ENCODE assay signal across 8 cellular contexts in the genomic region with DNA sequence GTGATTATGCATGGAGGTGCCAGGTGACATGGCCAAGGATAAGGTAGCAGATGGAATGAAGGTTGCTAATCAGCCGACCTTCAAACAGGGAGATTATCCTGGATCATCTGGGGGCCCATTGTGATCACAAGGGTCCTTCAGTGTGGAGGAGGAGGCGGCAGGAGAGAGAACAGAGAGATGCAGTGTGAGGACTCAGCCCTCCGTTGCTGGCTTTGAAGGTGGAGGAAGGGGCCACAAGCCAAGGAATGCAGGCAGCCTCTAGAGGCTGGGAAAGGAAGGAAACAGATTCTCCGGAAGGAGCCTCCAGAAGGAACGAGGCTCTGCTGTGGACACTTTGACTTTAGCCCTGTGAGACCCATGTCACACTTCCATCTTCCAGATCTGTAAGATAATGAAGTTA. TPM values are rescaled to one million over a fixed set of nuclear protein-coding genes. Genes with fewer than 3 reads are reported as not detected.
DNase-seq lines count a peak whose midpoint lies in the region; ATAC-seq and TF ChIP-seq lines count a peak whose summit lies in the region.

No MANE protein-coding gene starts in this region.

- WGBS in esophagus, 2 donors, result 86 to 91% methylated on average over 5 of the region's 5 CpGs
- WGBS in transverse colon (ENCODE audit: low coverage in 1 of 2), 2 donors, result 86 to 89% methylated on average over 5 of the region's 5 CpGs

- H3K4me1 ChIP-seq in cardiac muscle cell (ENCODE audit: low read depth) (peaks cover 5% of the 10 kb centered on the region), esophagus (ENCODE audit: control insufficient read depth in 2 of 2, insufficient read depth in 2 of 2, low read length in 1 of 2) (peaks cover 0 to 7% of the 10 kb centered on the region in 2 donors), transverse colon (peaks cover 0 to 18% (median 12%) of the 10 kb centered on the region in 4 donors)

- H3K36me3 ChIP-seq in cardiac muscle cell (no peaks in the 10 kb centered on the region), esophagus (ENCODE audit: control insufficient read depth in 2 of 2, insufficient read depth in 2 of 2, low read length in 1 of 2) (no peaks in the 10 kb centered on the region), transverse colon (no peaks in the 10 kb centered on the region)

- H3K9me3 Mint-ChIP-seq in T-cell, result peaks cover 3 to 4% (median 3%) of the 10 kb centered on the region in 3 donors

- peak overlapping the region; percentile 75 to 85 (median 78) for H3K4me3 Mint-ChIP-seq in T-cell

- no peak for ATAC-seq in Right ventricle myocardium superior (ENCODE audit: poor library complexity)
- peak in 1 of 4 experiments; percentile 1 for ATAC-seq in T-cell (replicated peaks in 1 of 4)
- no peak for ATAC-seq in GM18861 (IDR thresholded peaks at IDR 0.05; ENCODE audit: unreplicated experiment)
- ATAC-seq in omental fat pad (ENCODE audit: low FRiP score), result no peak

- peaks cover 3% of the 10 kb centered on the region for H3K36me3 Mint-ChIP-seq in T-cell

- POLR2A ChIA-PET in T-cell (lab: Charles Lee), result interaction anchor here in 1 of 2 donors (1.3 kb wide), 1 partner anchor 14 kb away, joined by 7 read pairs; no protein-coding TSS in a partner anchor

- H3K9me3 ChIP-seq in cardiac muscle cell (ENCODE audit: low read depth), result no peaks in the 10 kb centered on the region
- peaks cover 0 to 2% of the 10 kb centered on the region in 2 donors for H3K9me3 ChIP-seq in esophagus (ENCODE audit: control insufficient read depth in 2 of 2, insufficient read depth in 1 of 2, low read depth in 1 of 2, low read length in 1 of 2)
- no peaks in the 10 kb centered on the region for H3K9me3 ChIP-seq in transverse colon

- DNase-seq in cardiac muscle cell (ENCODE audit: low read depth in 1 of 2, low spot score in 1 of 2), result no peak
- no peak for DNase-seq in Right ventricle myocardium superior
- no peak for DNase-seq in T-cell
- no peak for DNase-seq in transverse colon
- DNase-seq in hippocampal formation (lab: John Stamatoyannopoulos, UW), result no peak
- no peak for DNase-seq in omental fat pad (ENCODE audit: low spot score)

- intact Hi-C loops in Right ventricle myocardium superior (cut with DNase I), result no loop called here
- intact Hi-C loops in transverse colon (cut with DNase I; ENCODE audit: low total_unique reads), result no loop called here

- no peak for TF ChIP-seq EP300 in transverse colon (IDR thresholded peaks at IDR 0.05; ENCODE audit: low read depth)

- in situ Hi-C loops in transverse colon (cut with MboI; ENCODE audit: low pct_ligation_motif_present in 1 of 4, low pct_unique_long_range_greater_than_20kb in 1 of 4, low sequenced_read_pairs in 3 of 4), result no loop called here

- no peaks in the 10 kb centered on the region for H3K27me3 ChIP-seq in cardiac muscle cell
- H3K27me3 ChIP-seq in esophagus (ENCODE audit: control insufficient read depth in 1 of 2, insufficient read depth in 2 of 2, low read length in 2 of 2), result no peaks in the 10 kb centered on the region
- no peaks in the 10 kb centered on the region for H3K27me3 ChIP-seq in transverse colon

- CTCF ChIA-PET in T-cell (lab: Charles Lee), result interaction anchor here in 1 of 2 donors (0.8 to 2.1 kb wide), 4 partner anchors 18 to 65 kb away, joined by 3 to 8 read pairs (median 4); no protein-coding TSS in a partner anchor

- H3K27ac ChIP-seq in cardiac muscle cell (peak overlapping the region; percentile 60), esophagus (ENCODE audit: low read depth in 2 of 2, low read length in 1 of 2) (peak overlapping the region; percentile 79 to 87), transverse colon (peak overlapping the region; percentile 45 to 68 (median 58))

- H3K27me3 Mint-ChIP-seq in T-cell, result no peaks in the 10 kb centered on the region

- TF ChIP-seq CTCF in cardiac muscle cell (IDR thresholded peaks at IDR 0.05; ENCODE audit: low read depth, low read length) (no peak), transverse colon (IDR thresholded peaks at IDR 0.05) (no peak), omental fat pad (IDR thresholded peaks at IDR 0.05) (no peak)

- H3K4me1 Mint-ChIP-seq in T-cell, result peaks cover 65 to 81% (median 66%) of the 10 kb centered on the region in 3 donors

- no peak for TF ChIP-seq POLR2A in transverse colon (IDR thresholded peaks at IDR 0.05)

- H3K4me3 ChIP-seq in cardiac muscle cell (no peak overlapping the region), esophagus (ENCODE audit: low read depth in 1 of 2, low read length in 2 of 2) (no peak overlapping the region), transverse colon (no peak overlapping the region)

- peak overlapping the region; percentile 95 to 97 for H3K27ac Mint-ChIP-seq in T-cell

RNA-seq across cellular contexts. Expression of gene EEIG1, which starts 27.4 kb away (rescaled TPM):
- total RNA-seq in cardiac muscle cell (20.9 and 25.6 TPM in 2 replicates), Right ventricle myocardium superior (21.8 TPM), T-cell (100 to 1,000 TPM; 351 to 746 (median 698) TPM), transverse colon (100 to 1,000 TPM in 2 of 4 donors, 10 to 100 TPM in 2; 77.0 to 230 (median 96.7) TPM), omental fat pad (1 to 10 TPM; 4.8 to 9.0 (median 7.1) TPM)
- polyA plus RNA-seq in cardiac muscle cell (26.6 and 32.5 TPM in 2 replicates), esophagus (10 to 100 TPM; 34.3 to 53.1 TPM)

RNA-seq across cellular contexts. Expression of gene NAIF1, which starts 58.9 kb away (rescaled TPM):
- 9.4 and 15.2 TPM in 2 replicates for total RNA-seq in cardiac muscle cell
- polyA plus RNA-seq in cardiac muscle cell, result 6.9 and 10.9 TPM in 2 replicates
- 4.5 TPM for total RNA-seq in Right ventricle myocardium superior
- total RNA-seq in T-cell, result 10 to 100 TPM; 11.6 to 14.9 (median 13.8) TPM
- polyA plus RNA-seq in esophagus, result 1 to 10 TPM; 6.1 to 6.9 TPM
- total RNA-seq in transverse colon, result 10 to 100 TPM in 3 of 4 donors, under 1 TPM in 1; 0.60 to 23.2 (median 14.0) TPM
- total RNA-seq in omental fat pad, result 10 to 100 TPM in 1 of 4 donors, 1 to 10 TPM in 3; 5.3 to 13.1 (median 6.7) TPM

RNA-seq across cellular contexts. Expression of gene SLC25A25, which starts 59.9 kb away (rescaled TPM):
- total RNA-seq in cardiac muscle cell (13.0 and 15.8 TPM in 2 replicates), Right ventricle myocardium superior (5.0 TPM), T-cell (10 to 100 TPM; 11.8 to 21.0 (median 17.3) TPM), transverse colon (10 to 100 TPM; 25.5 to 35.5 (median 32.5) TPM), omental fat pad (100 to 1,000 TPM in 2 of 4 donors, 10 to 100 TPM in 2; 37.8 to 147 (median 102) TPM)
- polyA plus RNA-seq in cardiac muscle cell (9.1 and 9.8 TPM in 2 replicates), esophagus (1 to 10 TPM; 9.6 to 10.0 TPM)
